In genomic region chr7:99320371-99320770, GRCh38 we compare ENCODE assay signal across 2 cellular contexts.
TF ChIP-seq lines count a peak whose summit lies in the region.

No MANE protein-coding gene starts in this region.

TF ChIP-seq in GM23338, 12 proteins besides CTCF, POLR2A, EP300 and RAD21:
- TF ChIP-seq NANOG (IDR thresholded peaks at IDR 0.05; ENCODE audit: borderline replicate concordance) = no peak
- TF ChIP-seq CREB1 (CRISPR knock-in tag; IDR thresholded peaks at IDR 0.05; ENCODE audit: low read depth) = no peak
- TF ChIP-seq ZNF462 (CRISPR knock-in tag; IDR thresholded peaks at IDR 0.05) = no peak
- TF ChIP-seq, protein P1, sequence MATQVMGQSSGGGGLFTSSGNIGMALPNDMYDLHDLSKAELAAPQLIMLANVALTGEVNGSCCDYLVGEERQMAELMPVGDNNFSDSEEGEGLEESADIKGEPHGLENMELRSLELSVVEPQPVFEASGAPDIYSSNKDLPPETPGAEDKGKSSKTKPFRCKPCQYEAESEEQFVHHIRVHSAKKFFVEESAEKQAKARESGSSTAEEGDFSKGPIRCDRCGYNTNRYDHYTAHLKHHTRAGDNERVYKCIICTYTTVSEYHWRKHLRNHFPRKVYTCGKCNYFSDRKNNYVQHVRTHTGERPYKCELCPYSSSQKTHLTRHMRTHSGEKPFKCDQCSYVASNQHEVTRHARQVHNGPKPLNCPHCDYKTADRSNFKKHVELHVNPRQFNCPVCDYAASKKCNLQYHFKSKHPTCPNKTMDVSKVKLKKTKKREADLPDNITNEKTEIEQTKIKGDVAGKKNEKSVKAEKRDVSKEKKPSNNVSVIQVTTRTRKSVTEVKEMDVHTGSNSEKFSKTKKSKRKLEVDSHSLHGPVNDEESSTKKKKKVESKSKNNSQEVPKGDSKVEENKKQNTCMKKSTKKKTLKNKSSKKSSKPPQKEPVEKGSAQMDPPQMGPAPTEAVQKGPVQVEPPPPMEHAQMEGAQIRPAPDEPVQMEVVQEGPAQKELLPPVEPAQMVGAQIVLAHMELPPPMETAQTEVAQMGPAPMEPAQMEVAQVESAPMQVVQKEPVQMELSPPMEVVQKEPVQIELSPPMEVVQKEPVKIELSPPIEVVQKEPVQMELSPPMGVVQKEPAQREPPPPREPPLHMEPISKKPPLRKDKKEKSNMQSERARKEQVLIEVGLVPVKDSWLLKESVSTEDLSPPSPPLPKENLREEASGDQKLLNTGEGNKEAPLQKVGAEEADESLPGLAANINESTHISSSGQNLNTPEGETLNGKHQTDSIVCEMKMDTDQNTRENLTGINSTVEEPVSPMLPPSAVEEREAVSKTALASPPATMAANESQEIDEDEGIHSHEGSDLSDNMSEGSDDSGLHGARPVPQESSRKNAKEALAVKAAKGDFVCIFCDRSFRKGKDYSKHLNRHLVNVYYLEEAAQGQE (IDR thresholded peaks at IDR 0.05; ENCODE audit: unreplicated experiment) = no peak
- TF ChIP-seq ZNF114 (CRISPR knock-in tag; IDR thresholded peaks at IDR 0.05) = no peak
- no peak for TF ChIP-seq JUNB (IDR thresholded peaks at IDR 0.05; ENCODE audit: unreplicated experiment)
- TF ChIP-seq STAT1 (IDR thresholded peaks at IDR 0.05; ENCODE audit: unreplicated experiment) = no peak
- TF ChIP-seq ZNF331 (CRISPR knock-in tag; IDR thresholded peaks at IDR 0.05; ENCODE audit: low read depth) = no peak
- TF ChIP-seq ETS1 (IDR thresholded peaks at IDR 0.05) = no peak
- TF ChIP-seq EZH2 (IDR thresholded peaks at IDR 0.05; ENCODE audit: low read depth, unreplicated experiment) = no peak
- no peak for TF ChIP-seq POLR2AphosphoS5 (IDR thresholded peaks at IDR 0.05; ENCODE audit: low read depth)
- no peak for TF ChIP-seq EZH2phosphoT487 (IDR thresholded peaks at IDR 0.05; ENCODE audit: unreplicated experiment)

TF ChIP-seq in WTC11, 78 proteins besides CTCF, POLR2A, EP300 and RAD21:
- TF ChIP-seq ZNF219 (CRISPR knock-in tag; IDR thresholded peaks at IDR 0.05; ENCODE audit: borderline replicate concordance) = no peak
- no peak for TF ChIP-seq HMGXB4 (CRISPR knock-in tag; IDR thresholded peaks at IDR 0.05)
- TF ChIP-seq ZNF232 (CRISPR knock-in tag; IDR thresholded peaks at IDR 0.05) = no peak
- TF ChIP-seq PREB (CRISPR knock-in tag; IDR thresholded peaks at IDR 0.05; ENCODE audit: borderline replicate concordance) = no peak
- TF ChIP-seq, protein P2, sequence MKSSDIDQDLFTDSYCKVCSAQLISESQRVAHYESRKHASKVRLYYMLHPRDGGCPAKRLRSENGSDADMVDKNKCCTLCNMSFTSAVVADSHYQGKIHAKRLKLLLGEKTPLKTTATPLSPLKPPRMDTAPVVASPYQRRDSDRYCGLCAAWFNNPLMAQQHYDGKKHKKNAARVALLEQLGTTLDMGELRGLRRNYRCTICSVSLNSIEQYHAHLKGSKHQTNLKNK (CRISPR knock-in tag; IDR thresholded peaks at IDR 0.05) = no peak
- TF ChIP-seq, protein P3, sequence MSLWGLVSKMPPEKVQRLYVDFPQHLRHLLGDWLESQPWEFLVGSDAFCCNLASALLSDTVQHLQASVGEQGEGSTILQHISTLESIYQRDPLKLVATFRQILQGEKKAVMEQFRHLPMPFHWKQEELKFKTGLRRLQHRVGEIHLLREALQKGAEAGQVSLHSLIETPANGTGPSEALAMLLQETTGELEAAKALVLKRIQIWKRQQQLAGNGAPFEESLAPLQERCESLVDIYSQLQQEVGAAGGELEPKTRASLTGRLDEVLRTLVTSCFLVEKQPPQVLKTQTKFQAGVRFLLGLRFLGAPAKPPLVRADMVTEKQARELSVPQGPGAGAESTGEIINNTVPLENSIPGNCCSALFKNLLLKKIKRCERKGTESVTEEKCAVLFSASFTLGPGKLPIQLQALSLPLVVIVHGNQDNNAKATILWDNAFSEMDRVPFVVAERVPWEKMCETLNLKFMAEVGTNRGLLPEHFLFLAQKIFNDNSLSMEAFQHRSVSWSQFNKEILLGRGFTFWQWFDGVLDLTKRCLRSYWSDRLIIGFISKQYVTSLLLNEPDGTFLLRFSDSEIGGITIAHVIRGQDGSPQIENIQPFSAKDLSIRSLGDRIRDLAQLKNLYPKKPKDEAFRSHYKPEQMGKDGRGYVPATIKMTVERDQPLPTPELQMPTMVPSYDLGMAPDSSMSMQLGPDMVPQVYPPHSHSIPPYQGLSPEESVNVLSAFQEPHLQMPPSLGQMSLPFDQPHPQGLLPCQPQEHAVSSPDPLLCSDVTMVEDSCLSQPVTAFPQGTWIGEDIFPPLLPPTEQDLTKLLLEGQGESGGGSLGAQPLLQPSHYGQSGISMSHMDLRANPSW (CRISPR knock-in tag; conservative IDR thresholded peaks at IDR 0.05; ENCODE audit: low read depth) = no peak
- TF ChIP-seq SMAD3 (CRISPR knock-in tag; IDR thresholded peaks at IDR 0.05; ENCODE audit: borderline replicate concordance) = no peak
- TF ChIP-seq, protein P4, sequence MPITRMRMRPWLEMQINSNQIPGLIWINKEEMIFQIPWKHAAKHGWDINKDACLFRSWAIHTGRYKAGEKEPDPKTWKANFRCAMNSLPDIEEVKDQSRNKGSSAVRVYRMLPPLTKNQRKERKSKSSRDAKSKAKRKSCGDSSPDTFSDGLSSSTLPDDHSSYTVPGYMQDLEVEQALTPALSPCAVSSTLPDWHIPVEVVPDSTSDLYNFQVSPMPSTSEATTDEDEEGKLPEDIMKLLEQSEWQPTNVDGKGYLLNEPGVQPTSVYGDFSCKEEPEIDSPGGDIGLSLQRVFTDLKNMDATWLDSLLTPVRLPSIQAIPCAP (CRISPR knock-in tag; IDR thresholded peaks at IDR 0.05) = no peak
- TF ChIP-seq E2F4 (CRISPR knock-in tag; IDR thresholded peaks at IDR 0.05; ENCODE audit: borderline replicate concordance, low read depth) = no peak
- no peak for TF ChIP-seq NR3C1 (CRISPR knock-in tag; conservative IDR thresholded peaks at IDR 0.05; ENCODE audit: low read depth)
- TF ChIP-seq, protein P5, sequence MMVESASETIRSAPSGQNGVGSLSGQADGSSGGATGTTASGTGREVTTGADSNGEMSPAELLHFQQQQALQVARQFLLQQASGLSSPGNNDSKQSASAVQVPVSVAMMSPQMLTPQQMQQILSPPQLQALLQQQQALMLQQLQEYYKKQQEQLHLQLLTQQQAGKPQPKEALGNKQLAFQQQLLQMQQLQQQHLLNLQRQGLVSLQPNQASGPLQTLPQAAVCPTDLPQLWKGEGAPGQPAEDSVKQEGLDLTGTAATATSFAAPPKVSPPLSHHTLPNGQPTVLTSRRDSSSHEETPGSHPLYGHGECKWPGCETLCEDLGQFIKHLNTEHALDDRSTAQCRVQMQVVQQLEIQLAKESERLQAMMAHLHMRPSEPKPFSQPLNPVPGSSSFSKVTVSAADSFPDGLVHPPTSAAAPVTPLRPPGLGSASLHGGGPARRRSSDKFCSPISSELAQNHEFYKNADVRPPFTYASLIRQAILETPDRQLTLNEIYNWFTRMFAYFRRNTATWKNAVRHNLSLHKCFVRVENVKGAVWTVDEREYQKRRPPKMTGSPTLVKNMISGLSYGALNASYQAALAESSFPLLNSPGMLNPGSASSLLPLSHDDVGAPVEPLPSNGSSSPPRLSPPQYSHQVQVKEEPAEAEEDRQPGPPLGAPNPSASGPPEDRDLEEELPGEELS (CRISPR knock-in tag; IDR thresholded peaks at IDR 0.05) = no peak
- TF ChIP-seq, protein P6, sequence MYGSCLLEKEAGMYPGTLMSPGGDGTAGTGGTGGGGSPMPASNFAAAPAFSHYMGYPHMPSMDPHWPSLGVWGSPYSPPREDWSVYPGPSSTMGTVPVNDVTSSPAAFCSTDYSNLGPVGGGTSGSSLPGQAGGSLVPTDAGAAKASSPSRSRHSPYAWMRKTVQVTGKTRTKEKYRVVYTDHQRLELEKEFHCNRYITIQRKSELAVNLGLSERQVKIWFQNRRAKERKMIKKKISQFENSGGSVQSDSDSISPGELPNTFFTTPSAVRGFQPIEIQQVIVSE (CRISPR knock-in tag; IDR thresholded peaks at IDR 0.05; ENCODE audit: borderline replicate concordance) = no peak
